16 cellular contexts compared by ENCODE assay signal in genomic region chr7:35386816-35387429, GRCh38.
DNase-seq lines count a peak whose midpoint lies in the region; ATAC-seq and TF ChIP-seq lines count a peak whose summit lies in the region.
"Had no signal": no experiment of that assay in that cellular context is flagged by ENCODE, and none has a peak within 500 bp of the region (broad histone marks: within the 10 kb centered on the region; RNA-seq: fewer than 3 reads in every experiment).

No MANE protein-coding gene starts in this region.

- no peaks in the 10 kb centered on the region for H3F3A ChIP-seq in smooth muscle cell (ENCODE audit: low read depth)

- 41% methylated on average over 10 of the region's 10 CpGs for WGBS in right cardiac atrium
- 32% methylated on average over 10 of the region's 10 CpGs for WGBS in smooth muscle cell (ENCODE audit: low lambda C conversion rate)
- 70% methylated on average over 10 of the region's 10 CpGs for WGBS in testis, 2 donors

- peak overlapping the region; percentile 15 for H3K27ac ChIP-seq in cardiac muscle cell
- H3K27ac ChIP-seq in right cardiac atrium (ENCODE audit: low read length), result peak overlapping the region; percentile 34
- H3K27ac ChIP-seq in smooth muscle cell (ENCODE audit: low read depth), result peak overlapping the region; percentile 46
- no peak overlapping the region for H3K27ac ChIP-seq in testis

- H3K9me3 ChIP-seq in cardiac muscle cell (ENCODE audit: low read depth) (no peaks in the 10 kb centered on the region), right cardiac atrium (ENCODE audit: control insufficient read depth, low read length) (no peaks in the 10 kb centered on the region), smooth muscle cell (replicated peaks; ENCODE audit: low read depth) (no peaks in the 10 kb centered on the region), testis (no peaks in the 10 kb centered on the region)
- H3K9me3 ChIP-seq: BE2C, Caco-2, HAP-1 had no signal

- no peaks in the 10 kb centered on the region for H4K20me1 ChIP-seq in smooth muscle cell (ENCODE audit: low read depth)

- ATAC-seq in left cardiac atrium, result peak; percentile 22 to 32
- ATAC-seq in right cardiac atrium, result peak; percentile 59 to 71
- ATAC-seq in GM21717 (IDR thresholded peaks at IDR 0.05; ENCODE audit: unreplicated experiment), result no peak
- ATAC-seq: HepG2 had no signal

- peak overlapping the region; percentile 49 for H2AFZ ChIP-seq in smooth muscle cell (ENCODE audit: low read depth)

- H3K36me3 ChIP-seq in cardiac muscle cell (no peaks in the 10 kb centered on the region), smooth muscle cell (ENCODE audit: low read depth) (no peaks in the 10 kb centered on the region), testis (ENCODE audit: low read depth, missing control alignments) (no peaks in the 10 kb centered on the region)
- H3K36me3 ChIP-seq: BE2C, HAP-1 had no signal

- no peak overlapping the region for H3K4me3 ChIP-seq in cardiac muscle cell
- no peak overlapping the region for H3K4me3 ChIP-seq in right cardiac atrium (ENCODE audit: low read length)
- H3K4me3 ChIP-seq in smooth muscle cell, result no peak overlapping the region
- H3K4me3 ChIP-seq in testis, result no peak overlapping the region
- H3K4me3 ChIP-seq: HAP-1 had no signal

- no peaks in the 10 kb centered on the region for H3K79me2 ChIP-seq in smooth muscle cell (ENCODE audit: low read depth)

- no peak for TF ChIP-seq CTCF in cardiac muscle cell (IDR thresholded peaks at IDR 0.05; ENCODE audit: low read depth, low read length)
- TF ChIP-seq CTCF in smooth muscle cell (IDR thresholded peaks at IDR 0.05; ENCODE audit: borderline replicate concordance, insufficient read depth, poor library complexity, severe bottlenecking), result no peak
- no peak for TF ChIP-seq CTCF in testis (IDR thresholded peaks at IDR 0.05)

- no peaks in the 10 kb centered on the region for H3K27me3 ChIP-seq in cardiac muscle cell
- no peaks in the 10 kb centered on the region for H3K27me3 ChIP-seq in right cardiac atrium (ENCODE audit: control insufficient read depth, insufficient read depth)
- H3K27me3 ChIP-seq in smooth muscle cell (ENCODE audit: low read depth), result no peaks in the 10 kb centered on the region
- H3K27me3 ChIP-seq in testis, result no peaks in the 10 kb centered on the region
- H3K27me3 ChIP-seq: BE2C had no signal

- intact Hi-C loops in left cardiac atrium (cut with DNase I), result no loop called here
- intact Hi-C loops in right cardiac atrium (cut with DNase I), result loop anchor here in 2 of 4 donors (5.0 to 10.0 kb wide), 2 partner anchors 125 to 132 kb away; partner anchors contain the start of gene TBX20 (in 1 of the 2)
- intact Hi-C loops in testis (cut with DNase I; ENCODE audit: low total_unique reads), result no loop called here

- no peak overlapping the region for H3K9ac ChIP-seq in smooth muscle cell (ENCODE audit: low read depth)

- TF ChIP-seq POLR2A in testis (IDR thresholded peaks at IDR 0.05), result no peak

- DNase-seq in cardiac muscle cell (ENCODE audit: low read depth in 1 of 2, low spot score in 1 of 2) (peak; percentile 6 to 15), left cardiac atrium (peak; percentile 37), right cardiac atrium (peak; percentile 67 to 82 (median 73)), smooth muscle cell (lab: John Stamatoyannopoulos, UW; ENCODE audit: unreplicated experiment) (no peak), testis (no peak), NCI-H1436 treated with DMSO at 0.1 percent for 48 hours (lab: John Stamatoyannopoulos, UW) (no peak), midbrain (lab: John Stamatoyannopoulos, UW) (no peak)
- DNase-seq: ACHN; BE2C; C1 segment of cervical spinal cord; Caco-2; CD4-positive, CD25-positive, alpha-beta regulatory T cell; GDM1 had no signal

- H3K4me2 ChIP-seq in smooth muscle cell, result peak overlapping the region; percentile 71

- H3K4me1 ChIP-seq in cardiac muscle cell (ENCODE audit: low read depth) (peaks cover 11% of the 10 kb centered on the region), right cardiac atrium (ENCODE audit: control insufficient read depth, insufficient read depth, low read length) (no peaks in the 10 kb centered on the region), smooth muscle cell (ENCODE audit: low read depth) (no peaks in the 10 kb centered on the region), testis (no peaks in the 10 kb centered on the region)
- H3K4me1 ChIP-seq: BE2C, Caco-2, HAP-1 had no signal

Comparison
In these comparisons a context has a peak if more than half of its experiments do, and no peak if none do; other contexts are left out.
1. DNase-seq: peak in cardiac muscle cell (2 of 2), left cardiac atrium (single experiment) and right cardiac atrium (3 of 3); none in smooth muscle cell (single experiment), testis (single experiment), NCI-H1436 treated with DMSO at 0.1 percent for 48 hours (single experiment) and midbrain (single experiment).
2. H3K27ac ChIP-seq: peak in cardiac muscle cell (single experiment), right cardiac atrium (single experiment) and smooth muscle cell (single experiment); none in testis (0 of 2).